1 cellular context compared by ENCODE assay signal in genomic region chr17:72609501-72609900, GRCh38.
TF ChIP-seq lines count a peak whose summit lies in the region.

No MANE protein-coding gene starts in this region.

TF ChIP-seq in IMR-90, 13 proteins besides CTCF, POLR2A, EP300 and RAD21 (continued from another document):
- TF ChIP-seq NFE2L2 (IDR thresholded peaks at IDR 0.05; ENCODE audit: low read depth, low read length): no peak
- no peak for TF ChIP-seq RCOR1 (IDR thresholded peaks at IDR 0.05; ENCODE audit: insufficient replicate concordance, low read length)
- no peak for TF ChIP-seq SMC3 (IDR thresholded peaks at IDR 0.05; ENCODE audit: low read depth, low read length)
